Comparison of ENCODE assay signal across 14 cellular contexts in the genomic region with DNA sequence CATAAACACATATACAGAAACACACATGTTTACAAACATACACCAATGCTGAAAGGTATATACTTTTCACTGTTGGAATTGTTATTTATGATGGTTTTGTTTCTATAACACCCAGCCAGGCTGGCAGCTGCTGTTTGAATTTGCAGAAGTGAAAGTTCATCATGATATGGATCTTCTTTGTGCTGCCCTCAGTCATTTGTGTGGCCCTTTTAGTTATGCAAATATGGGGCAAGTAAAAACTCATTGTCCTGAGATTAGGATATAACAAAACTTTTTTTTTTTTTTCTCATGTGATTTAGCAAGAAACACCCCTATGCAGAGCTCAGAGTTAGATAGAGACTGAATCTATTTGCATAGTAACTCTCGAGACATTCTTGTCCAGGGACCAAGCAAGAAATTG.
A peak's percentile ranks its signal among the peaks of the same experiment; 100 is the strongest.
DNase-seq lines count a peak whose midpoint lies in the region; ATAC-seq, FAIRE-seq and TF ChIP-seq lines count a peak whose summit lies in the region.
"Had no signal": no experiment of that assay in that cellular context is flagged by ENCODE, and none has a peak within 500 bp of the region (broad histone marks: within the 10 kb centered on the region; RNA-seq: fewer than 3 reads in every experiment).

No MANE protein-coding gene starts in this region.

- no peak for TF ChIP-seq RAD21 in HepG2 (CRISPR knock-in tag; IDR thresholded peaks at IDR 0.05)

- H3K9ac ChIP-seq in HepG2 (ENCODE audit: insufficient read depth, low read depth, low read length), result no peak overlapping the region
- H3K9ac ChIP-seq: BLaER1 treated with 17β-estradiol and CSF1 and Interleukin-3, amounts not matched to agents 10 nM and 100 nM had no signal

- CTCF ChIA-PET in HepG2 (lab: Yijun Ruan, JAX; ENCODE audit: low intra/inter-chr PET ratio, low total read pairs), result no interaction called here

- TF ChIP-seq EP300 in HepG2 (IDR thresholded peaks at IDR 0.05; ENCODE audit: low read depth in 2 of 2, low read length in 2 of 2) (no peak), HepG2 (CRISPR knock-in tag; IDR thresholded peaks at IDR 0.05; ENCODE audit: borderline replicate concordance) (no peak)

- no peak overlapping the region for H3K4me3 ChIP-seq in HepG2 (replicated peaks in 1 of 3; ENCODE audit: insufficient read depth in 1 of 3, low read depth in 2 of 3, low read length in 3 of 3)
- H3K4me3 ChIP-seq: BLaER1 treated with 17β-estradiol and CSF1 and Interleukin-3, amounts not matched to agents 10 nM and 100 nM; dorsolateral prefrontal cortex; heart left ventricle had no signal

- no peak overlapping the region for H3K4me2 ChIP-seq in HepG2 (ENCODE audit: low read depth, low read length)

- peak; percentile 56 for DNase-seq in NOMO-1 treated with dmso at 0.1 percent for 144 hours (lab: John Stamatoyannopoulos, UW; ENCODE audit: unreplicated experiment)
- no peak for DNase-seq in activated T-cell treated with anti-CD3 and anti-CD28 coated beads, Interleukin-2, amount 50 U/mL, for 1 hour
- no peak for DNase-seq in activated CD4-positive, alpha-beta T cell treated with anti-CD3 and anti-CD28 coated beads, Interleukin-2, amount 50 U/mL, for 1 hour
- no peak for DNase-seq in T-helper 9 cell
- no peak for DNase-seq in HepG2 (ENCODE audit: low spot score)
- DNase-seq: activated naive CD8-positive, alpha-beta T cell treated with anti-CD3 and anti-CD28 coated beads, Interleukin-2, amount 50 U/mL, for 24 hours; dorsolateral prefrontal cortex; heart left ventricle; NCI-H2227 treated with DMSO at 0.1 percent for 48 hours had no signal

- TF ChIP-seq CTCF in HepG2 (CRISPR knock-in tag; IDR thresholded peaks at IDR 0.05), result no peak

- POLR2A ChIA-PET in HepG2 (lab: Yijun Ruan, JAX), result no interaction called here

- no peak overlapping the region for H2AFZ ChIP-seq in HepG2 (ENCODE audit: low read length)

- 2% methylated on average over 1 of the region's 1 CpG for WGBS in HepG2 (ENCODE audit: low lambda C conversion rate)

- no peak for TF ChIP-seq POLR2A in HepG2 (IDR thresholded peaks at IDR 0.05; ENCODE audit: insufficient read depth in 1 of 2, low read depth in 2 of 2, low read length in 2 of 2)

- BruUV-seq in HepG2 (replicated peaks; lab: Mats Ljungman, UMichigan), result no TSS peak

- in situ Hi-C loops in HepG2 (cut with HindIII; ENCODE audit: extremely low pct_ligation_motif_present, low pct_unique_long_range_greater_than_20kb), result no loop called here

- ATAC-seq in GM18858 (IDR thresholded peaks at IDR 0.05; ENCODE audit: unreplicated experiment) (peak; percentile 99), GM21529 (IDR thresholded peaks at IDR 0.05; ENCODE audit: unreplicated experiment) (peak; percentile 93), HG03103 (IDR thresholded peaks at IDR 0.05; ENCODE audit: low read depth, unreplicated experiment) (peak; percentile 98), HepG2 (no peak)
- ATAC-seq: activated naive CD8-positive, alpha-beta T cell treated with anti-CD3 and anti-CD28 coated beads, Interleukin-2, amount 50 U/mL, for 24 hours; heart left ventricle; Right ventricle myocardium inferior had no signal

- no peak overlapping the region for H3K27ac ChIP-seq in HepG2 (ENCODE audit: extremely low read length, insufficient read depth, low read length)
- H3K27ac ChIP-seq: dorsolateral prefrontal cortex, heart left ventricle had no signal

- no peaks in the 10 kb centered on the region for H3K36me3 ChIP-seq in HepG2 (replicated peaks in 1 of 2; ENCODE audit: control insufficient read depth in 1 of 2, insufficient read depth in 2 of 2, low read length in 2 of 2)
- H3K36me3 ChIP-seq: BLaER1 treated with 17β-estradiol and CSF1 and Interleukin-3, amounts not matched to agents 10 nM and 100 nM; heart left ventricle had no signal

- peaks cover 29% of the 10 kb centered on the region; the same call in 1 of the 2 replicates for H3K9me3 ChIP-seq in HepG2 (ENCODE audit: low read length)

- FAIRE-seq in HepG2 (lab: Jason Lieb, UNC), result no peak

- H3K4me1 ChIP-seq in HepG2 (ENCODE audit: insufficient read depth, low read length), result no peaks in the 10 kb centered on the region
- H3K4me1 ChIP-seq: heart left ventricle had no signal

- H4K20me1 ChIP-seq in HepG2 (ENCODE audit: insufficient read depth, low read length), result no peaks in the 10 kb centered on the region
- H4K20me1 ChIP-seq: BLaER1 treated with 17β-estradiol and CSF1 and Interleukin-3, amounts not matched to agents 10 nM and 100 nM had no signal

- no peaks in the 10 kb centered on the region for H3K27me3 ChIP-seq in HepG2 (ENCODE audit: control insufficient read depth in 1 of 2, insufficient read depth in 2 of 2, low read length in 2 of 2)
- H3K27me3 ChIP-seq: BLaER1 treated with 17β-estradiol and CSF1 and Interleukin-3, amounts not matched to agents 10 nM and 100 nM; dorsolateral prefrontal cortex; heart left ventricle had no signal

- intact Hi-C loops in HepG2 (cut with micrococcal nuclease; ENCODE audit: unreplicated experiment), result no loop called here

- no peaks in the 10 kb centered on the region for H3K79me2 ChIP-seq in HepG2 (ENCODE audit: insufficient read depth, low read length)

TF ChIP-seq in HepG2, 621 proteins besides CTCF, POLR2A, EP300 and RAD21 (continues in another document):
- TF ChIP-seq NBN (conservative IDR thresholded peaks at IDR 0.05) (no peak), ZNF367 (CRISPR knock-in tag; IDR thresholded peaks at IDR 0.05; ENCODE audit: borderline replicate concordance) (no peak)
- TF ChIP-seq, protein P1, sequence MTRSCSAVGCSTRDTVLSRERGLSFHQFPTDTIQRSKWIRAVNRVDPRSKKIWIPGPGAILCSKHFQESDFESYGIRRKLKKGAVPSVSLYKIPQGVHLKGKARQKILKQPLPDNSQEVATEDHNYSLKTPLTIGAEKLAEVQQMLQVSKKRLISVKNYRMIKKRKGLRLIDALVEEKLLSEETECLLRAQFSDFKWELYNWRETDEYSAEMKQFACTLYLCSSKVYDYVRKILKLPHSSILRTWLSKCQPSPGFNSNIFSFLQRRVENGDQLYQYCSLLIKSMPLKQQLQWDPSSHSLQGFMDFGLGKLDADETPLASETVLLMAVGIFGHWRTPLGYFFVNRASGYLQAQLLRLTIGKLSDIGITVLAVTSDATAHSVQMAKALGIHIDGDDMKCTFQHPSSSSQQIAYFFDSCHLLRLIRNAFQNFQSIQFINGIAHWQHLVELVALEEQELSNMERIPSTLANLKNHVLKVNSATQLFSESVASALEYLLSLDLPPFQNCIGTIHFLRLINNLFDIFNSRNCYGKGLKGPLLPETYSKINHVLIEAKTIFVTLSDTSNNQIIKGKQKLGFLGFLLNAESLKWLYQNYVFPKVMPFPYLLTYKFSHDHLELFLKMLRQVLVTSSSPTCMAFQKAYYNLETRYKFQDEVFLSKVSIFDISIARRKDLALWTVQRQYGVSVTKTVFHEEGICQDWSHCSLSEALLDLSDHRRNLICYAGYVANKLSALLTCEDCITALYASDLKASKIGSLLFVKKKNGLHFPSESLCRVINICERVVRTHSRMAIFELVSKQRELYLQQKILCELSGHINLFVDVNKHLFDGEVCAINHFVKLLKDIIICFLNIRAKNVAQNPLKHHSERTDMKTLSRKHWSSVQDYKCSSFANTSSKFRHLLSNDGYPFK (CRISPR knock-in tag; IDR thresholded peaks at IDR 0.05; ENCODE audit: borderline replicate concordance), result no peak
